In genomic region chr6:111591370-111591900, GRCh38 we compare ENCODE assay signal across 8 cellular contexts. TPM values are rescaled to one million over a fixed set of nuclear protein-coding genes. Genes with fewer than 3 reads are reported as not detected.
DNase-seq lines count a peak whose midpoint lies in the region; ATAC-seq and TF ChIP-seq lines count a peak whose summit lies in the region.

No MANE protein-coding gene starts in this region.

- peak; percentile 99 for DNase-seq in GM04504 (ENCODE audit: low read depth)
- peak; percentile 86 for DNase-seq in SK-MEL-5 (ENCODE audit: low read depth, low spot score)
- no peak for DNase-seq in activated CD4-positive, alpha-beta T cell treated with anti-CD3 and anti-CD28 coated beads, Interleukin-2, amount 50 U/mL, for 4 hours

- peak overlapping the region; percentile 80 to 91 (median 84) for H3K27ac ChIP-seq in gastroesophageal sphincter

- no peaks in the 10 kb centered on the region for H3K27me3 ChIP-seq in gastroesophageal sphincter
- H3K27me3 ChIP-seq in skeletal muscle satellite cell (ENCODE audit: control insufficient read depth, insufficient read depth, low read length) = no peaks in the 10 kb centered on the region

- H3K36me3 ChIP-seq in gastroesophageal sphincter = no peaks in the 10 kb centered on the region
- peaks cover 11% of the 10 kb centered on the region for H3K36me3 ChIP-seq in skeletal muscle satellite cell (ENCODE audit: insufficient read depth, low read length)

- no peaks in the 10 kb centered on the region for H3K9me3 ChIP-seq in gastroesophageal sphincter
- no peaks in the 10 kb centered on the region for H3K9me3 ChIP-seq in skeletal muscle satellite cell (replicated peaks; ENCODE audit: low read length)

- peak overlapping the region; percentile 83 for H3K9ac ChIP-seq in skeletal muscle satellite cell (ENCODE audit: low read depth, low read length)

- H3K4me3 ChIP-seq in gastroesophageal sphincter (no peak overlapping the region), skeletal muscle satellite cell (ENCODE audit: low read length) (peak overlapping the region; percentile 42)

- no peak for TF ChIP-seq CTCF in gastroesophageal sphincter (IDR thresholded peaks at IDR 0.05)

- in situ Hi-C loops in SK-MEL-5 (cut with HindIII; ENCODE audit: low pct_unique_long_range_greater_than_20kb, low sequenced_read_pairs) = no loop called here

- no peak for TF ChIP-seq POLR2A in gastroesophageal sphincter (IDR thresholded peaks at IDR 0.05)

- ATAC-seq in gastroesophageal sphincter (peak; percentile 95), GM21717 (IDR thresholded peaks at IDR 0.05; ENCODE audit: unreplicated experiment) (no peak), HG02981 (IDR thresholded peaks at IDR 0.05; ENCODE audit: unreplicated experiment) (no peak), HG02885 (IDR thresholded peaks at IDR 0.05; ENCODE audit: poor library complexity, unreplicated experiment) (no peak)

- H3K4me1 ChIP-seq in gastroesophageal sphincter (peaks cover 33 to 68% (median 35%) of the 10 kb centered on the region in 3 donors), skeletal muscle satellite cell (ENCODE audit: control insufficient read depth, insufficient read depth, low read length) (peaks cover 66% of the 10 kb centered on the region)

- H3K4me2 ChIP-seq in skeletal muscle satellite cell (ENCODE audit: low read length) = peak overlapping the region; percentile 70

- WGBS in gastroesophageal sphincter (ENCODE audit: low coverage in 1 of 2), 2 donors = 50% methylated on average over 2 of the region's 12 CpGs; no CpG with 5 or more reads in 1 of the 2 donors

- no peak for TF ChIP-seq EP300 in gastroesophageal sphincter (IDR thresholded peaks at IDR 0.05)

RNA-seq across cellular contexts. Expression of gene TRAF3IP2, which starts 14.2 kb away (rescaled TPM):
- 74.4 and 87.3 TPM in 2 replicates for total RNA-seq in SK-MEL-5 (2014; rRNA removed; shearing (Covaris generic))
- polyA plus RNA-seq in SK-MEL-5 (2015; cell fraction: cytosol; rRNA removed) = 65.2 and 70.9 TPM in 2 replicates
- 23.8 and 38.3 TPM in 2 replicates for polyA plus RNA-seq in SK-MEL-5 (2015; cell fraction: nucleus; rRNA removed)
- 10 to 100 TPM; 18.4 to 33.4 (median 27.5) TPM for total RNA-seq in gastroesophageal sphincter
- 23.8 and 34.9 TPM in 2 replicates for total RNA-seq in skeletal muscle satellite cell (2012; rRNA removed)

Comparison
In these comparisons a context has a peak if more than half of its experiments do, and no peak if none do; other contexts are left out.
1. DNase-seq: peak in GM04504 (single experiment) and SK-MEL-5 (single experiment); none in activated CD4-positive, alpha-beta T cell treated with anti-CD3 and anti-CD28 coated beads, Interleukin-2, amount 50 U/mL, for 4 hours (0 of 2).